ENCODE assay signal across 1 cellular context in genomic region chr9:121902483-121903135, GRCh38.
TF ChIP-seq lines count a peak whose summit lies in the region.

No MANE protein-coding gene starts in this region.

TF ChIP-seq in IMR-90, 13 proteins besides CTCF, POLR2A, EP300 and RAD21:
- TF ChIP-seq USF2 (IDR thresholded peaks at IDR 0.05; ENCODE audit: low read depth, low read length) (peak; percentile 87), MXI1 (IDR thresholded peaks at IDR 0.05; ENCODE audit: borderline replicate concordance, low read depth, low read length) (peak; percentile 66; the same call in 1 of the 2 replicates), CHD1 (IDR thresholded peaks at IDR 0.05; ENCODE audit: low read depth, low read length) (no peak), ELK1 (IDR thresholded peaks at IDR 0.05; ENCODE audit: borderline replicate concordance, low read depth, low read length) (no peak), MAFK (IDR thresholded peaks at IDR 0.05; ENCODE audit: low read depth, low read length) (no peak; the same call in 1 of the 2 replicates), MAZ (IDR thresholded peaks at IDR 0.05; ENCODE audit: borderline replicate concordance, low read depth, low read length) (no peak), RFX5 (IDR thresholded peaks at IDR 0.05; ENCODE audit: low read depth, low read length) (no peak), RCOR1 (IDR thresholded peaks at IDR 0.05; ENCODE audit: insufficient replicate concordance, low read length) (peak; percentile 80), FOS (IDR thresholded peaks at IDR 0.05; ENCODE audit: low read depth, low read length) (peak; percentile 30), NFE2L2 (IDR thresholded peaks at IDR 0.05; ENCODE audit: low read depth, low read length) (peak; percentile 16; the same call in 1 of the 2 replicates), CEBPB (IDR thresholded peaks at IDR 0.05; ENCODE audit: low read depth, low read length) (peak; percentile 84), BHLHE40 (IDR thresholded peaks at IDR 0.05; ENCODE audit: low read depth, low read length) (peak; percentile 79), SMC3 (IDR thresholded peaks at IDR 0.05; ENCODE audit: low read depth, low read length) (peak; percentile 5; the same call in 1 of the 2 replicates)
